ENCODE assay signal across 8 cellular contexts in the genomic region with DNA sequence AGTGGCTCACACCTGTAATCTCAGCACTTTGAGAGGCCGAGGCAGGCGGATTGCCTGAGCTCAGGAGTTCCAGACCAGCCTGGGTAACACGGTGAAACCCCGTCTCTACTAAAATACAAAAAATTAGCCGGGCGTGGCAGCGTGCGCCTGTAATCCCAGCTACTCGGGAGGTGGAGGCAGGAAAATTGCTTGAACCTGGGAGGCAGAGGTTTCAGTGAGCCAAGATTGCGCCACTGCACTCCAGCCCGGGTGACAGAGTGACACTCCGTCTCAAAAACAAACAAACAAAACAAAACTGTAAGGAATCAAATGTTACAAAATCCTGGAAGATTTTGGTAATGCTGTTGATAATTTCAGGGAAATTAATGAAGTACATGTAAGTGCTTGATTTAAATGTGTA. TPM values are rescaled to one million over a fixed set of nuclear protein-coding genes. Genes with fewer than 3 reads are reported as not detected.
DNase-seq lines count a peak whose midpoint lies in the region; ATAC-seq and TF ChIP-seq lines count a peak whose summit lies in the region.
"Not testable (repeated sequence)": the region's sequence is repeated elsewhere in the genome, so short reads cannot be mapped to it uniquely, and the experiment has no call there.

No MANE protein-coding gene starts in this region.

- not testable (repeated sequence) for H3K36me3 ChIP-seq in OCI-LY3 (replicated peaks; ENCODE audit: low read depth, low read length); right atrium auricular region

- H3K4me3 ChIP-seq in AG09309 (ENCODE audit: control insufficient read depth, low read depth, low read length) (peak overlapping the region; percentile 83), OCI-LY3 (ENCODE audit: low read length) (peak overlapping the region; percentile 81), right atrium auricular region (peak overlapping the region; percentile 64 to 67), skin epidermis (peak overlapping the region; percentile 52 to 78 (median 57))

- peaks cover 30% of the 10 kb centered on the region for H3K4me1 Mint-ChIP-seq in activated T-cell treated with anti-CD3 and anti-CD28 coated beads, Interleukin-2, amount 50 U/mL, for 24 hours (ENCODE audit: low read depth)
- H3K4me1 Mint-ChIP-seq in naive B cell, result peaks cover 20 to 47% (median 33%) of the 10 kb centered on the region in 3 donors

- H3K79me2 ChIP-seq in OCI-LY3 (ENCODE audit: low read length), result not testable (repeated sequence)

- peak overlapping the region; percentile 63 for H3K9ac ChIP-seq in OCI-LY3 (ENCODE audit: low read length)

- peak overlapping the region; percentile 94 for H3K4me3 Mint-ChIP-seq in activated T-cell treated with anti-CD3 and anti-CD28 coated beads, Interleukin-2, amount 50 U/mL, for 24 hours
- H3K4me3 Mint-ChIP-seq in naive B cell, result peak overlapping the region; percentile 91 to 98 (median 95)

- not testable (repeated sequence) for H2AFZ ChIP-seq in OCI-LY3 (ENCODE audit: low read depth, low read length)

- not testable (repeated sequence) for H4K20me1 ChIP-seq in OCI-LY3 (ENCODE audit: insufficient read depth, low read length)

- not testable (repeated sequence) for H3K27me3 Mint-ChIP-seq in activated T-cell treated with anti-CD3 and anti-CD28 coated beads, Interleukin-2, amount 50 U/mL, for 24 hours; naive B cell

- H3K27ac Mint-ChIP-seq in activated T-cell treated with anti-CD3 and anti-CD28 coated beads, Interleukin-2, amount 50 U/mL, for 24 hours, result peak overlapping the region; percentile 90
- peak overlapping the region in 4 of 6 donors; percentile 74 to 95 (median 78) for H3K27ac Mint-ChIP-seq in naive B cell

- H3K27me3 ChIP-seq in OCI-LY3 (ENCODE audit: low read depth, low read length); right atrium auricular region: not testable (repeated sequence)

- not testable (repeated sequence) for H3K27ac ChIP-seq in OCI-LY3 (ENCODE audit: low read length)
- H3K27ac ChIP-seq in cingulate gyrus (ENCODE audit: low read depth, low read length) (peak overlapping the region; percentile 47), right atrium auricular region (peak overlapping the region; percentile 62 to 69), skin epidermis (peak overlapping the region in 12 of 21 experiments; percentile 5 to 83 (median 46))

- peak overlapping the region; percentile 55 for H3K4me2 ChIP-seq in OCI-LY3 (ENCODE audit: low read length)

- DNase-seq in AG09309 (ENCODE audit: low read depth); activated T-cell treated with anti-CD3 and anti-CD28 coated beads, Interleukin-2, amount 50 U/mL, for 24 hours; right atrium auricular region (ENCODE audit: low spot score); naive B cell: not testable (repeated sequence)

- ATAC-seq in GM21723 (IDR thresholded peaks at IDR 0.05; ENCODE audit: unreplicated experiment) (peak; percentile 14), naive B cell (ENCODE audit: low read depth in 2 of 2) (peak; percentile 2 to 4)

- H3K4me1 ChIP-seq in OCI-LY3 (ENCODE audit: low read length), result not testable (repeated sequence)
- peaks cover 0 to 16% of the 10 kb centered on the region in 2 donors for H3K4me1 ChIP-seq in right atrium auricular region

- H3K9me3 Mint-ChIP-seq in activated T-cell treated with anti-CD3 and anti-CD28 coated beads, Interleukin-2, amount 50 U/mL, for 24 hours; naive B cell: not testable (repeated sequence)

- not testable (repeated sequence) for H3K9me3 ChIP-seq in OCI-LY3 (ENCODE audit: insufficient read depth, low read length); right atrium auricular region

- peaks cover 24% of the 10 kb centered on the region for H3K36me3 Mint-ChIP-seq in activated T-cell treated with anti-CD3 and anti-CD28 coated beads, Interleukin-2, amount 50 U/mL, for 24 hours (ENCODE audit: low read depth)
- not testable (repeated sequence) for H3K36me3 Mint-ChIP-seq in naive B cell

- TF ChIP-seq CTCF in AG09309 (IDR thresholded peaks at IDR 0.05; ENCODE audit: control insufficient read depth, insufficient read depth, low read depth, low read length, missing control alignments); OCI-LY3 (IDR thresholded peaks at IDR 0.05; ENCODE audit: low read depth, low read length); right atrium auricular region (IDR thresholded peaks at IDR 0.05): not testable (repeated sequence)

RNA-seq across cellular contexts. Expression of gene A1BG, which starts 5.2 kb away (rescaled TPM):
- 10 to 100 TPM; 45.5 to 52.6 TPM for total RNA-seq in right atrium auricular region
- polyA plus RNA-seq in naive B cell (ENCODE audit: low read depth in 6 of 6), result 10 to 100 TPM; 30.6 to 68.3 (median 50.9) TPM

RNA-seq across cellular contexts. Expression of gene ZNF497, which starts 14.5 kb away (rescaled TPM):
- under 1 TPM; 0.39 to 0.56 TPM for total RNA-seq in right atrium auricular region
- 1 to 10 TPM in 3 of 6 donors, under 1 TPM in 3; 0.23 to 2.3 (median 1.5) TPM for polyA plus RNA-seq in naive B cell (ENCODE audit: low read depth in 6 of 6)

RNA-seq across cellular contexts. Expression of gene ZSCAN22, which starts 21.3 kb away (rescaled TPM):
- total RNA-seq in right atrium auricular region, result 1 to 10 TPM; 1.6 to 2.6 TPM
- 1 to 10 TPM in 5 of 6 donors, not detected in 1; 1.5 to 5.2 (median 2.1) TPM for polyA plus RNA-seq in naive B cell (ENCODE audit: low read depth in 6 of 6)

RNA-seq across cellular contexts. Expression of gene ZNF837, which starts 32.8 kb away (rescaled TPM):
- total RNA-seq in right atrium auricular region, result 1 to 10 TPM in 1 of 2 donors, under 1 TPM in 1; 0.70 to 1.3 TPM
- polyA plus RNA-seq in naive B cell (ENCODE audit: low read depth in 6 of 6), result 10 to 100 TPM in 2 of 6 donors, 1 to 10 TPM in 4; 7.5 to 13.5 (median 8.5) TPM

RNA-seq across cellular contexts. Expression of gene RPS5, which starts 39.0 kb away (rescaled TPM):
- total RNA-seq in right atrium auricular region, result 1,000 to 10,000 TPM in 1 of 2 donors, 100 to 1,000 TPM in 1; 593 to 1,197 TPM
- polyA plus RNA-seq in naive B cell (ENCODE audit: low read depth in 6 of 6), result 1,000 to 10,000 TPM; 1,545 to 2,332 (median 1,783) TPM
